ENCODE assay signal across 8 cellular contexts in genomic region chr19:9309974-9310446, GRCh38. TPM values are rescaled to one million over a fixed set of nuclear protein-coding genes. Genes with fewer than 3 reads are reported as not detected.
DNase-seq lines count a peak whose midpoint lies in the region; ATAC-seq and TF ChIP-seq lines count a peak whose summit lies in the region.

No MANE protein-coding gene starts in this region.

- H3K4me3 Mint-ChIP-seq in nephron progenitor cell: peak overlapping the region; percentile 91

- peak overlapping the region; percentile 82 to 97 (median 90); a peak in 21 of 22 replicates for H3K27ac ChIP-seq in BLaER1 treated with 17β-estradiol and CSF1 and Interleukin-3, amounts not matched to agents 10 nM and 100 nM
- peak overlapping the region; percentile 82 for H3K27ac ChIP-seq in urinary bladder (ENCODE audit: low read depth)

- H3K4me2 ChIP-seq in BLaER1 treated with 17β-estradiol and CSF1 and Interleukin-3, amounts not matched to agents 10 nM and 100 nM: peak overlapping the region in 4 of 11 experiments; percentile 81 to 89 (median 85); a peak in 7 of 22 replicates

- peak; percentile 62 for ATAC-seq in GM19035 (IDR thresholded peaks at IDR 0.05; ENCODE audit: unreplicated experiment)
- ATAC-seq in HG03159 (IDR thresholded peaks at IDR 0.05; ENCODE audit: unreplicated experiment): peak; percentile 58

- DNase-seq in NCI-H2196 treated with DMSO at 0.1 percent for 48 hours (lab: John Stamatoyannopoulos, UW; ENCODE audit: unreplicated experiment) (peak; percentile 98), fibroblast of the aortic adventitia (ENCODE audit: low read depth) (peak; percentile 92), nephron progenitor cell (peak; percentile 89)
- peak; percentile 93 to 94 for DNase-seq in activated CD4-positive, alpha-beta T cell treated with anti-CD3 and anti-CD28 coated beads, Interleukin-2, amount 50 U/mL, for 48 hours

- peaks cover 14% of the 10 kb centered on the region for H3K4me1 Mint-ChIP-seq in nephron progenitor cell

- H4K20me1 ChIP-seq in BLaER1 treated with 17β-estradiol and CSF1 and Interleukin-3, amounts not matched to agents 10 nM and 100 nM: no peaks in the 10 kb centered on the region

- H3K9me3 ChIP-seq in BLaER1 treated with 17β-estradiol and CSF1 and Interleukin-3, amounts not matched to agents 10 nM and 100 nM (replicated peaks in 1 of 11): peaks cover 15 to 37% (median 22%) of the 10 kb centered on the region in 11 experiments

- peak overlapping the region; percentile 87 to 96 (median 93) for H3K9ac ChIP-seq in BLaER1 treated with 17β-estradiol and CSF1 and Interleukin-3, amounts not matched to agents 10 nM and 100 nM

- H3K36me3 ChIP-seq in BLaER1 treated with 17β-estradiol and CSF1 and Interleukin-3, amounts not matched to agents 10 nM and 100 nM: peaks cover 1 to 16% (median 5%) of the 10 kb centered on the region in 11 experiments; a peak in 16 of 22 replicates
- H3K36me3 ChIP-seq in urinary bladder (ENCODE audit: insufficient read depth): no peaks in the 10 kb centered on the region

- H3K36me3 Mint-ChIP-seq in nephron progenitor cell (ENCODE audit: low read depth): peaks cover 37% of the 10 kb centered on the region

- H3K27me3 Mint-ChIP-seq in nephron progenitor cell (ENCODE audit: low read depth, poor library complexity): no peaks in the 10 kb centered on the region

- TF ChIP-seq CTCF in fibroblast of the aortic adventitia (IDR thresholded peaks at IDR 0.05; ENCODE audit: insufficient read depth, low read length) (no peak), nephron progenitor cell (IDR thresholded peaks at IDR 0.05) (no peak)

- H3K27me3 ChIP-seq in BLaER1 treated with 17β-estradiol and CSF1 and Interleukin-3, amounts not matched to agents 10 nM and 100 nM: no peaks in the 10 kb centered on the region

- WGBS in urinary bladder: 3% methylated on average over 13 of the region's 13 CpGs

- H3K9me3 Mint-ChIP-seq in nephron progenitor cell: peaks cover 85% of the 10 kb centered on the region

- H3K27ac Mint-ChIP-seq in nephron progenitor cell: peak overlapping the region; percentile 91

- peaks cover 13 to 26% (median 17%) of the 10 kb centered on the region in 10 experiments for H3K4me1 ChIP-seq in BLaER1 treated with 17β-estradiol and CSF1 and Interleukin-3, amounts not matched to agents 10 nM and 100 nM
- H3K4me1 ChIP-seq in urinary bladder (ENCODE audit: insufficient read depth): no peaks in the 10 kb centered on the region

- peak overlapping the region; percentile 74 to 97 (median 88) for H3K4me3 ChIP-seq in BLaER1 treated with 17β-estradiol and CSF1 and Interleukin-3, amounts not matched to agents 10 nM and 100 nM
- H3K4me3 ChIP-seq in fibroblast of the aortic adventitia (ENCODE audit: low read depth, low read length) (peak overlapping the region; percentile 96), urinary bladder (ENCODE audit: low read depth, low read length) (peak overlapping the region; percentile 68)

RNA-seq across cellular contexts. Expression of gene ZNF699, which starts 0.4 kb away (rescaled TPM):
- 8.9 and 12.4 TPM in 2 replicates for total RNA-seq in fibroblast of the aortic adventitia (ENCODE audit: low replicate concordance)
- 15.2 TPM for total RNA-seq in urinary bladder
- 5.3 TPM for polyA plus RNA-seq in urinary bladder

RNA-seq across cellular contexts. Expression of gene ZNF559, which starts 14.0 kb away (rescaled TPM):
- total RNA-seq in fibroblast of the aortic adventitia (ENCODE audit: low replicate concordance): 18.0 and 113 TPM in 2 replicates
- 64.5 TPM for total RNA-seq in urinary bladder
- 20.8 TPM for polyA plus RNA-seq in urinary bladder

RNA-seq across cellular contexts. Expression of gene ZNF177, which starts 52.8 kb away (rescaled TPM):
- total RNA-seq in fibroblast of the aortic adventitia (ENCODE audit: low replicate concordance): 1.1 and 8.9 TPM in 2 replicates
- 8.6 TPM for total RNA-seq in urinary bladder
- polyA plus RNA-seq in urinary bladder: 3.2 TPM

RNA-seq across cellular contexts. Expression of gene OR7E24, which starts 59.3 kb away (rescaled TPM):
- total RNA-seq in fibroblast of the aortic adventitia (ENCODE audit: low replicate concordance): not detected in 2 replicates
- total RNA-seq in urinary bladder: not detected
- not detected for polyA plus RNA-seq in urinary bladder

Comparison
In these comparisons a context has a peak if more than half of its experiments do, and no peak if none do; other contexts are left out.
1. Peak in every context shown above with its lines: DNase-seq, ATAC-seq, H3K4me3 ChIP-seq and H3K27ac ChIP-seq.